Comparison of ENCODE assay signal across 24 cellular contexts in genomic region chrX:19672211-19672814, GRCh38.
A peak's percentile ranks its signal among the peaks of the same experiment; 100 is the strongest.
DNase-seq lines count a peak whose midpoint lies in the region; FAIRE-seq and TF ChIP-seq lines count a peak whose summit lies in the region.
"Had no signal": no experiment of that assay in that cellular context is flagged by ENCODE, and none has a peak within 500 bp of the region (broad histone marks: within the 10 kb centered on the region; RNA-seq: fewer than 3 reads in every experiment).

No MANE protein-coding gene starts in this region.

- H4K91ac ChIP-seq in H9 (ENCODE audit: insufficient read length, low read depth, low read length): no peak overlapping the region

- H3K23me2 ChIP-seq in H9 (ENCODE audit: insufficient read length, low read depth, low read length, poor library complexity, severe bottlenecking): no peaks in the 10 kb centered on the region

- H3K14ac ChIP-seq in H9 (ENCODE audit: insufficient read depth, low read length): no peak overlapping the region

- intact Hi-C loops in MCF 10A (cut with micrococcal nuclease) (loop anchor here (5.0 kb wide), 2 partner anchors 215 to 395 kb away; partner anchors contain the start of gene SH3KBP1), breast epithelium (cut with DNase I; ENCODE audit: low total_unique reads) (no loop called here), kidney (cut with DNase I) (no loop called here)

- H3K4me1 Mint-ChIP-seq in MCF 10A (ENCODE audit: insufficient read depth, unreplicated experiment): peaks cover 30% of the 10 kb centered on the region
- peaks cover 13 to 31% of the 10 kb centered on the region in 2 experiments for H3K4me1 Mint-ChIP-seq in H9

- H3K4me2 ChIP-seq in H9 (ENCODE audit: insufficient read depth, insufficient read length, low read length): no peak overlapping the region

- H3K9me3 ChIP-seq in breast epithelium (no peaks in the 10 kb centered on the region), kidney (ENCODE audit: control insufficient read depth in 1 of 2, low read length in 2 of 2) (no peaks in the 10 kb centered on the region), H9 (ENCODE audit: control insufficient read depth, low read depth, low read length) (peaks cover 13% of the 10 kb centered on the region)
- H3K9me3 ChIP-seq: gastrocnemius medialis, ovary, vagina had no signal

- H3K36me3 Mint-ChIP-seq in MCF 10A (ENCODE audit: insufficient read depth, unreplicated experiment) (no peaks in the 10 kb centered on the region), H9 (ENCODE audit: insufficient read depth in 1 of 3, low read depth in 3 of 3) (no peaks in the 10 kb centered on the region; a peak in 3 of 7 replicates)

- H4K20me1 ChIP-seq in H9 (ENCODE audit: control insufficient read depth, insufficient read depth, insufficient read length): no peaks in the 10 kb centered on the region

- H3K27me3 ChIP-seq in breast epithelium (peaks cover 0 to 8% of the 10 kb centered on the region in 2 donors), H9 (ENCODE audit: insufficient read depth, low read length) (no peaks in the 10 kb centered on the region)
- H3K27me3 ChIP-seq: gastrocnemius medialis, ovary, vagina had no signal

- no peaks in the 10 kb centered on the region for H3K9me3 Mint-ChIP-seq in MCF 10A (ENCODE audit: unreplicated experiment)
- H3K9me3 Mint-ChIP-seq in H9: peaks cover 53 to 56% of the 10 kb centered on the region in 2 experiments
- H3K9me3 Mint-ChIP-seq: activated CD4-positive, alpha-beta T cell treated with anti-CD3 and anti-CD28 coated beads, Interleukin-2, amount 10 ng/mL, durations not matched to agents 24 days and 14 days; central memory CD8-positive, alpha-beta T cell had no signal

- H3K4me3 Mint-ChIP-seq in MCF 10A (ENCODE audit: unreplicated experiment) (no peak overlapping the region), H9 (no peak overlapping the region)
- H3K4me3 Mint-ChIP-seq: activated CD4-positive, alpha-beta T cell treated with anti-CD3 and anti-CD28 coated beads, Interleukin-2, amount 10 ng/mL, durations not matched to agents 24 days and 14 days; central memory CD8-positive, alpha-beta T cell; naive thymus-derived CD4-positive, alpha-beta T cell had no signal

- H2AFZ ChIP-seq in H9 (ENCODE audit: low read length): no peak overlapping the region

- H3K79me2 ChIP-seq in H9 (ENCODE audit: insufficient read depth, low read length): no peaks in the 10 kb centered on the region

- no peak overlapping the region for H3K56ac ChIP-seq in H9 (ENCODE audit: insufficient read length, low read depth, low read length)

- CTCF ChIA-PET in MCF 10A (lab: Yijun Ruan, JAX): no interaction called here

- H2BK12ac ChIP-seq in H9 (ENCODE audit: insufficient read length, low read depth, low read length): no peak overlapping the region

- no peak overlapping the region for H3K23ac ChIP-seq in H9 (ENCODE audit: insufficient read length, low read depth, low read length)

- no peaks in the 10 kb centered on the region for H3K79me1 ChIP-seq in H9 (ENCODE audit: insufficient read depth, low read depth, low read length, poor library complexity, severe bottlenecking)

- no peak overlapping the region for H2BK120ac ChIP-seq in H9 (ENCODE audit: low read depth, low read length, poor library complexity, severe bottlenecking)

- H4K5ac ChIP-seq in H9 (ENCODE audit: insufficient read length, low read depth, low read length): no peak overlapping the region

- H2BK20ac ChIP-seq in H9 (ENCODE audit: low read depth, low read length, poor library complexity, severe bottlenecking): no peak overlapping the region

- TF ChIP-seq CTCF in MCF 10A (IDR thresholded peaks at IDR 0.05; ENCODE audit: unreplicated experiment) (no peak), breast epithelium (IDR thresholded peaks at IDR 0.05) (no peak), kidney (IDR thresholded peaks at IDR 0.05; ENCODE audit: borderline replicate concordance, extremely low read depth, insufficient read depth) (no peak), H9 (conservative IDR thresholded peaks at IDR 0.05) (no peak)

- H3K4me1 ChIP-seq in breast epithelium (no peaks in the 10 kb centered on the region), kidney (ENCODE audit: control insufficient read depth in 1 of 2, insufficient read depth in 1 of 2, low read depth in 1 of 2, low read length in 2 of 2) (peaks cover 0 to 3% of the 10 kb centered on the region in 2 donors), H9 (ENCODE audit: insufficient read depth, low read length) (peaks cover 2% of the 10 kb centered on the region; the same call in 1 of the 2 replicates)
- H3K4me1 ChIP-seq: gastrocnemius medialis, vagina had no signal

- H3K27me3 Mint-ChIP-seq in MCF 10A (ENCODE audit: insufficient read depth, unreplicated experiment): peaks cover 5% of the 10 kb centered on the region
- no peaks in the 10 kb centered on the region for H3K27me3 Mint-ChIP-seq in H9 (ENCODE audit: low read depth)
- H3K27me3 Mint-ChIP-seq: activated CD4-positive, alpha-beta T cell treated with anti-CD3 and anti-CD28 coated beads, Interleukin-2, amount 10 ng/mL, durations not matched to agents 24 days and 14 days; central memory CD8-positive, alpha-beta T cell; naive thymus-derived CD4-positive, alpha-beta T cell had no signal

- no peak overlapping the region for H4K8ac ChIP-seq in H9 (replicated peaks; ENCODE audit: insufficient read length, low read depth, low read length)

- H3K36me3 ChIP-seq in breast epithelium (no peaks in the 10 kb centered on the region), kidney (ENCODE audit: control insufficient read depth in 1 of 2, insufficient read depth in 2 of 2, low read length in 2 of 2) (no peaks in the 10 kb centered on the region)
- H3K36me3 ChIP-seq: gastrocnemius medialis, ovary, vagina had no signal

- H3T11ph ChIP-seq in H9 (ENCODE audit: low read length): no peak overlapping the region

- TF ChIP-seq POLR2A in breast epithelium (IDR thresholded peaks at IDR 0.05): no peak

- no peak overlapping the region for H2AK5ac ChIP-seq in H9 (ENCODE audit: insufficient read length, low read length)

- H2BK15ac ChIP-seq in H9 (ENCODE audit: low read depth, low read length): no peak overlapping the region

- H3K27ac ChIP-seq in breast epithelium (no peak overlapping the region), epithelial cell of prostate (peak overlapping the region; percentile 80), kidney (ENCODE audit: low read depth in 2 of 2, low read length in 2 of 2) (no peak overlapping the region), H9 (ENCODE audit: insufficient read length, low read depth, low read length) (no peak overlapping the region)
- H3K27ac ChIP-seq: gastrocnemius medialis, ovary had no signal

- H3K18ac ChIP-seq in H9 (ENCODE audit: insufficient read length, low read depth, low read length): no peak overlapping the region

- POLR2A ChIA-PET in MCF 10A (lab: Yijun Ruan, JAX): no interaction called here

- DNase-seq in MCF 10A (ENCODE audit: unreplicated experiment) (peak; percentile 56), breast epithelium (ENCODE audit: low spot score in 2 of 2) (no peak), RCC 7860 (ENCODE audit: low spot score) (peak; percentile 63), epithelial cell of prostate (ENCODE audit: low read depth, low spot score) (no peak), kidney (no peak), SW480 (ENCODE audit: low spot score) (no peak), H9 (no peak)
- no peak for DNase-seq in stimulated activated naive CD4-positive, alpha-beta T cell treated with Interleukin-2 at 50 U/mL for 16 hours (lab: John Stamatoyannopoulos, UW)
- DNase-seq: activated CD4-positive, alpha-beta T cell treated with anti-CD3 and anti-CD28 coated beads, Interleukin-2, amount 10 ng/mL, durations not matched to agents 24 days and 14 days; activated gamma-delta T cell treated with Interleukin-2 at 50 U/mL for 16 hours; C1 segment of cervical spinal cord; gastrocnemius medialis; Kasumi-1; mesendoderm; naive thymus-derived CD4-positive, alpha-beta T cell; NCI-H1105; NCI-H2107; NCI-H526; ovary; right cardiac atrium; stimulated activated CD8-positive, alpha-beta memory T cell treated with anti-CD3 and anti-CD28 coated beads, Interleukin-4, amount 100 ng/mL, for 48 hours had no signal

- no TSS peak for BruUV-seq in MCF 10A (replicated peaks; lab: Mats Ljungman, UMichigan)

- no peak overlapping the region for H2BK5ac ChIP-seq in H9 (ENCODE audit: insufficient read length, low read length)

- no CpG with 5 or more reads among the region's 7 CpGs for WGBS in H9 (ENCODE audit: extremely low coverage, insufficient read length, low lambda C conversion rate)

- peak; percentile 77 for FAIRE-seq in RCC 7860 (lab: Jason Lieb, UNC)
- FAIRE-seq in kidney (lab: Jason Lieb, UNC): no peak
- FAIRE-seq: G401.6 had no signal

- H3K9ac ChIP-seq in kidney (ENCODE audit: low read length in 2 of 2) (no peak overlapping the region), H9 (ENCODE audit: extremely low read depth, insufficient read length, low read length) (no peak overlapping the region)

- no peak overlapping the region for H3K27ac Mint-ChIP-seq in MCF 10A (ENCODE audit: low read depth, unreplicated experiment)
- no peak overlapping the region for H3K27ac Mint-ChIP-seq in H9
- H3K27ac Mint-ChIP-seq: activated CD4-positive, alpha-beta T cell treated with anti-CD3 and anti-CD28 coated beads, Interleukin-2, amount 10 ng/mL, durations not matched to agents 24 days and 14 days had no signal

- H3K4me3 ChIP-seq in breast epithelium (no peak overlapping the region), kidney (ENCODE audit: low read length in 2 of 2) (no peak overlapping the region)
- H3K4me3 ChIP-seq: gastrocnemius medialis, ovary, vagina had no signal

- H3K4ac ChIP-seq in H9 (ENCODE audit: low read depth, low read length): no peak overlapping the region

Comparison
In these comparisons a context has a peak if more than half of its experiments do, and no peak if none do; other contexts are left out.
1. DNase-seq: peak in MCF 10A (single experiment) and RCC 7860 (single experiment); none in breast epithelium (0 of 2), epithelial cell of prostate (single experiment), kidney (single experiment), stimulated activated naive CD4-positive, alpha-beta T cell treated with Interleukin-2 at 50 U/mL for 16 hours (single experiment), SW480 (single experiment) and H9 (single experiment).